9 cellular contexts compared by ENCODE assay signal in genomic region chr13:109412232-109412935, GRCh38.
A peak's percentile ranks its signal among the peaks of the same experiment; 100 is the strongest.
DNase-seq lines count a peak whose midpoint lies in the region; TF ChIP-seq lines count a peak whose summit lies in the region.
"Had no signal": no experiment of that assay in that cellular context is flagged by ENCODE, and none has a peak within 500 bp of the region (broad histone marks: within the 10 kb centered on the region; RNA-seq: fewer than 3 reads in every experiment).

No MANE protein-coding gene starts in this region.

- TF ChIP-seq CTCF in A673 (conservative IDR thresholded peaks at IDR 0.05; ENCODE audit: low read depth, low read length): no peak

- H3K4me3 ChIP-seq in A673 (ENCODE audit: low read depth, low read length, poor library complexity, severe bottlenecking): peak overlapping the region; percentile 15

- no peaks in the 10 kb centered on the region for H3K9me3 ChIP-seq in A673 (ENCODE audit: low read depth, low read length, poor library complexity, severe bottlenecking)

- intact Hi-C loops in A673 (cut with micrococcal nuclease; ENCODE audit: unreplicated experiment): loop anchor here (5.0 kb wide), 3 partner anchors 215 to 450 kb away; no protein-coding TSS in a partner anchor

- H3K4me1 ChIP-seq in A673 (ENCODE audit: insufficient read depth, low read length, poor library complexity, severe bottlenecking): peaks cover 53% of the 10 kb centered on the region

- CTCF ChIA-PET in A673 (lab: Charles Lee): no interaction called here

- peak overlapping the region; percentile 81 for H3K27ac ChIP-seq in A673 (ENCODE audit: low read depth, low read length, poor library complexity, severe bottlenecking)
- no peak overlapping the region for H3K27ac ChIP-seq in substantia nigra (ENCODE audit: low read depth, low read length, poor library complexity, severe bottlenecking)

- no peaks in the 10 kb centered on the region for H3K36me3 ChIP-seq in A673 (ENCODE audit: insufficient read depth, low read length, poor library complexity, severe bottlenecking)

- BruUV-seq in A673 (replicated peaks; lab: Mats Ljungman, UMichigan): no TSS peak

- DNase-seq in A673 (ENCODE audit: low spot score) (peak; percentile 93), NCI-H1092 treated with DMSO at 0.1 percent for 48 hours (lab: John Stamatoyannopoulos, UW) (peak; percentile 90), SW480 (ENCODE audit: low spot score) (peak; percentile 60), hypothalamus (lab: John Stamatoyannopoulos, UW) (peak in 43 of 51 donors; percentile 8 to 70 (median 39)), substantia nigra (lab: John Stamatoyannopoulos, UW) (peak in 40 of 49 donors; percentile 9 to 68 (median 29)), dedifferentiated amniotic fluid mesenchymal stem cell (ENCODE audit: extremely low spot score) (no peak), ureter (ENCODE audit: low spot score) (no peak), germinal center (ENCODE audit: low spot score) (no peak)
- DNase-seq: CD4-positive, CD25-positive, alpha-beta regulatory T cell had no signal

- POLR2A ChIA-PET in A673 (lab: Charles Lee; ENCODE audit: low non-redundant PET): interaction anchor here (0.6 kb wide), 1 partner anchor 14 kb away, joined by 6 read pairs; no protein-coding TSS in a partner anchor

- H3K27me3 ChIP-seq in A673 (replicated peaks; ENCODE audit: insufficient read depth, low read depth, low read length, poor library complexity): no peaks in the 10 kb centered on the region

Comparison
In these comparisons a context has a peak if more than half of its experiments do, and no peak if none do; other contexts are left out.
1. DNase-seq: peak in A673 (single experiment), NCI-H1092 treated with DMSO at 0.1 percent for 48 hours (single experiment), SW480 (single experiment), hypothalamus (43 of 51) and substantia nigra (40 of 49); none in dedifferentiated amniotic fluid mesenchymal stem cell (single experiment), ureter (single experiment) and germinal center (single experiment).